13 cellular contexts compared by ENCODE assay signal in the genomic region with DNA sequence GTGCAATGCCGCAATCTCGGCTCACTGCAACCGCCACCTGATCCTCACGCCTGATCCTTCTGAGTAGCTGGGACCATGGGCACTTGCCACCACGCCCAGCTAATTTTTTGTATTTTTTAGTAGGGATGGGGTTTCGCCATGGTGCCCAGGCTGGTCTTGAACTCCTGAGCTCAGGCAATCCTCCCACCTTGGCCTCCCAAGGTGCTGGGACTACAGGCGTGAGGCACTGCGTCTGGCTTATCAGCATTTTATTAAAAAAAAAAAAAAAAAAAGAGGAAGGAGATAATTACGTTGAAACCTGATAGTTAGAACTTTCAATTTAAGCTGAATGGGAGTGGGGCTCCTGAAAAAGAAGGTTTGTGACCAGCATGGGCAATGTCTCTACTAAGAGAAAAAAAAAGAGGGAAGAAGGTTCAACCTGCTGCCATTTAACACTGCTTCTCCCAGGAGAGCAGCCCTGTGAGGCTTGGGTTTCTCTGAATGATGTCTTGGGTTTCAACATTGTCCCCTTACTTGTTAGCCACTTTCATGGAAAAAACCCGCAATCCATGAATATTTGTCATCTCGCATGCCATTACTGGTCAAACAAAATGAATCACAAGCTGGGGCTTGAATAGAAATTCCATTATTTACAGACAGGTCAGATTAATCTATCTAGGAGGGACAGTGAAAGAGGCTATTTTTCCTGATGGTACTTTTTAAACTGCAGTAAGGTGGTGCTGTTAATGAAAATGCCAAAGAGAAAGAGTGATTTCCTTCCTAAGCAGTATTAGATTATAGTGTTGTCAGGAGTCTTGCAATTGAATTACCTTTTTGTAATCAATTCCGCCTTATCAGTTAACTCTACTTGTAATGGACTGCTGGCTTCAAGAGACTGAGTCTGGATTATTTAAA.
DNase-seq lines count a peak whose midpoint lies in the region; ATAC-seq, FAIRE-seq and TF ChIP-seq lines count a peak whose summit lies in the region.
"Had no signal": no experiment of that assay in that cellular context is flagged by ENCODE, and none has a peak within 500 bp of the region (broad histone marks: within the 10 kb centered on the region; RNA-seq: fewer than 3 reads in every experiment).

No MANE protein-coding gene starts in this region.

- H3K4me2 ChIP-seq in smooth muscle cell, result peak overlapping the region; percentile 47

- H2AFZ ChIP-seq in smooth muscle cell (ENCODE audit: low read depth), result no peak overlapping the region

- ATAC-seq in body of pancreas (peak; percentile 25), GM18867 (IDR thresholded peaks at IDR 0.05; ENCODE audit: unreplicated experiment) (no peak), esophagus mucosa (no peak)
- ATAC-seq: psoas muscle had no signal

- peaks cover 79% of the 10 kb centered on the region for H4K20me1 ChIP-seq in smooth muscle cell (ENCODE audit: low read depth)

- DNase-seq in H54 (ENCODE audit: insufficient read length, low spot score), result peak; percentile 19
- DNase-seq in NCI-H2171 treated with DMSO at 0.1 percent for 48 hours (lab: John Stamatoyannopoulos, UW), result peak; percentile 79
- peak in 1 of 4 donors; percentile 11 for DNase-seq in body of pancreas
- no peak for DNase-seq in smooth muscle cell (lab: John Stamatoyannopoulos, UW; ENCODE audit: unreplicated experiment)
- no peak for DNase-seq in HCEC 1CT
- DNase-seq: DMS153; NCI-H510A; psoas muscle; SIG-M5; stimulated activated CD4-positive, alpha-beta T cell treated with anti-CD3 and anti-CD28 coated beads, Interleukin-4, amount 100 ng/mL, for 4 hours had no signal

- H3K27me3 ChIP-seq in body of pancreas (no peaks in the 10 kb centered on the region), smooth muscle cell (ENCODE audit: low read depth) (no peaks in the 10 kb centered on the region)
- H3K27me3 ChIP-seq: ascending aorta had no signal

- WGBS in body of pancreas, 2 donors, result 54 to 57% methylated on average over 12 of the region's 12 CpGs
- WGBS in smooth muscle cell (ENCODE audit: low lambda C conversion rate), result 88% methylated on average over 12 of the region's 12 CpGs

- H3K4me3 ChIP-seq in body of pancreas (no peak overlapping the region), smooth muscle cell (no peak overlapping the region)
- H3K4me3 ChIP-seq: ascending aorta, psoas muscle had no signal

- peak overlapping the region; percentile 45 to 79 (median 58) for H3K27ac ChIP-seq in body of pancreas
- peak overlapping the region; percentile 50 for H3K27ac ChIP-seq in smooth muscle cell (ENCODE audit: low read depth)
- H3K27ac ChIP-seq: ascending aorta, psoas muscle had no signal

- H3K36me3 ChIP-seq in body of pancreas (replicated peaks in 1 of 2; ENCODE audit: insufficient read depth in 1 of 2, low read depth in 2 of 2) (no peaks in the 10 kb centered on the region), smooth muscle cell (ENCODE audit: low read depth) (peaks cover 8% of the 10 kb centered on the region)
- H3K36me3 ChIP-seq: ascending aorta had no signal

- TF ChIP-seq CTCF in body of pancreas (IDR thresholded peaks at IDR 0.05) (no peak), smooth muscle cell (IDR thresholded peaks at IDR 0.05; ENCODE audit: borderline replicate concordance, insufficient read depth, poor library complexity, severe bottlenecking) (no peak)

- intact Hi-C loops in body of pancreas (cut with DNase I), result no loop called here

- H3F3A ChIP-seq in smooth muscle cell (ENCODE audit: low read depth), result peaks cover 1% of the 10 kb centered on the region

- peak; percentile 89 for FAIRE-seq in H54 (lab: Jason Lieb, UNC)

- H3K9me3 ChIP-seq in body of pancreas (no peaks in the 10 kb centered on the region), smooth muscle cell (replicated peaks; ENCODE audit: low read depth) (no peaks in the 10 kb centered on the region)
- H3K9me3 ChIP-seq: ascending aorta, psoas muscle had no signal

- TF ChIP-seq POLR2A in H54 (IDR thresholded peaks at IDR 0.05; ENCODE audit: low read depth, low read length) (no peak), body of pancreas (IDR thresholded peaks at IDR 0.05) (no peak)

- H3K4me1 ChIP-seq in body of pancreas (peaks cover 51% of the 10 kb centered on the region), smooth muscle cell (ENCODE audit: low read depth) (no peaks in the 10 kb centered on the region)
- H3K4me1 ChIP-seq: psoas muscle had no signal

- H3K79me2 ChIP-seq in smooth muscle cell (ENCODE audit: low read depth), result peaks cover 96% of the 10 kb centered on the region

- H3K9ac ChIP-seq in smooth muscle cell (ENCODE audit: low read depth), result no peak overlapping the region

Comparison
In these comparisons a context has a peak if more than half of its experiments do, and no peak if none do; other contexts are left out.
1. DNase-seq: peak in H54 (single experiment) and NCI-H2171 treated with DMSO at 0.1 percent for 48 hours (single experiment); none in smooth muscle cell (single experiment) and HCEC 1CT (single experiment).